In the genomic region with DNA sequence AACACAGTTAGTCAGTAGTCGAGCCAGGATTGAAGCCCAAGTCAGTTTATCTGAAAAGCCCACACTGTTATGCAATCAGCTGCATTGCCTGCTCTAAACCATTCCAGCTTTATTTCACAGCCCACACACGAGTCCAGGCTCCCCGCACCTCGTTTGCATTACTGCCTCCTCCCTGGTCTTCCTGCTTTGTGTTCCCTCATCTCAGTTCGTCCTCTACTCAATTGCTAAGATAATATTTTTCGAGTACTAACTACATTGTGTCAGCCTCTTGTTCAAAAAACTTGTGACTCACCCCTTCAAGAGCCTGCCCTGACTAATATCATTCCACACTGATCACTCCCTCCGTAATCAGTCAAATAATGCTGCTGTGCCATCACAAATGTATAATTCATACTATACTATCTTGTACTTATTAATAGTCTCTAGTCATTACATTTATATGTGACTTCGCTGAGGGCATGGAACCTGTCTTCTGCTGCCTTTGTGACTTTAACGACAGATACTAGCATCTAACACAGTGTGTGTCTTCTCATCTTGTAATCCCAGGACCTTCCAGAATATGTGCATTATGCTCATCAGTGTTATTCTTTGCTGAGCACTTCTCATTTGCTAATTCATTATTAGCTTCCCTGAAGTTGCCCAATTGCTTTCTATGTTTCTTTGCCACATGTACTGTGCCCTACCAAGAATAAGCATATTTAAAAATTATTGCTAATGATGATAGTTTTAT, we compare ENCODE assay signal across 10 cellular contexts. TPM values are rescaled to one million over a fixed set of nuclear protein-coding genes. Genes with fewer than 3 reads are reported as not detected.
DNase-seq lines count a peak whose midpoint lies in the region; ATAC-seq and TF ChIP-seq lines count a peak whose summit lies in the region.
"Had no signal": no experiment of that assay in that cellular context is flagged by ENCODE, and none has a peak within 500 bp of the region (broad histone marks: within the 10 kb centered on the region; RNA-seq: fewer than 3 reads in every experiment).

No MANE protein-coding gene starts in this region.

- H3K9me3 ChIP-seq in heart left ventricle = no peaks in the 10 kb centered on the region
- no peaks in the 10 kb centered on the region for H3K9me3 ChIP-seq in uterus

- H3K36me3 ChIP-seq in heart left ventricle (no peaks in the 10 kb centered on the region), uterus (no peaks in the 10 kb centered on the region)
- H3K36me3 ChIP-seq: BLaER1 treated with 17β-estradiol and CSF1 and Interleukin-3, amounts not matched to agents 10 nM and 100 nM had no signal

- intact Hi-C loops in heart left ventricle (cut with DNase I) = no loop called here
- intact Hi-C loops in uterus (cut with DNase I; ENCODE audit: low total_unique reads) = no loop called here

- H3K9me3 Mint-ChIP-seq in activated T-cell treated with anti-CD3 and anti-CD28 coated beads, Interleukin-2, amount 50 U/mL, for 72 hours = peaks cover 0 to 3% of the 10 kb centered on the region in 2 donors
- H3K9me3 Mint-ChIP-seq in activated T-cell treated with anti-CD3 and anti-CD28 coated beads, Interleukin-2, amount 50 U/mL, for 24 hours = no peaks in the 10 kb centered on the region

- H3K27ac ChIP-seq in heart left ventricle = peak overlapping the region in 2 of 12 donors; percentile 22 to 49
- peak overlapping the region; percentile 43 to 57 for H3K27ac ChIP-seq in uterus
- H3K27ac ChIP-seq: BLaER1 treated with 17β-estradiol and CSF1 and Interleukin-3, amounts not matched to agents 10 nM and 100 nM had no signal

- H3K27ac Mint-ChIP-seq in activated T-cell treated with anti-CD3 and anti-CD28 coated beads, Interleukin-2, amount 50 U/mL, for 72 hours = no peak overlapping the region
- no peak overlapping the region for H3K27ac Mint-ChIP-seq in activated T-cell treated with anti-CD3 and anti-CD28 coated beads, Interleukin-2, amount 50 U/mL, for 24 hours

- ATAC-seq in activated T-cell treated with anti-CD3 and anti-CD28 coated beads, Interleukin-2, amount 50 U/mL, for 72 hours (replicated peaks in 1 of 2) = peak; percentile 40 to 69
- peak; percentile 15 to 89 (median 61) for ATAC-seq in heart left ventricle
- no peak for ATAC-seq in HG02642 (IDR thresholded peaks at IDR 0.05; ENCODE audit: poor library complexity, unreplicated experiment)
- ATAC-seq in HG03469 (IDR thresholded peaks at IDR 0.05; ENCODE audit: unreplicated experiment) = no peak

- TF ChIP-seq CTCF in heart left ventricle (IDR thresholded peaks at IDR 0.05) (no peak), uterus (IDR thresholded peaks at IDR 0.05) (no peak)

- no peaks in the 10 kb centered on the region for H3K27me3 ChIP-seq in heart left ventricle
- H3K27me3 ChIP-seq in uterus = no peaks in the 10 kb centered on the region
- H3K27me3 ChIP-seq: BLaER1 treated with 17β-estradiol and CSF1 and Interleukin-3, amounts not matched to agents 10 nM and 100 nM had no signal

- DNase-seq in activated T-cell treated with anti-CD3 and anti-CD28 coated beads, Interleukin-2, amount 50 U/mL, for 72 hours = no peak
- DNase-seq in activated T-cell treated with anti-CD3 and anti-CD28 coated beads, Interleukin-2, amount 50 U/mL, for 24 hours = no peak
- DNase-seq in T1000 (lab: John Stamatoyannopoulos, UW) (peak; percentile 2), heart left ventricle (no peak), uterus (peak; percentile 40 to 44), islet precursor cell (no peak)
- DNase-seq: activated effector memory CD4-positive, alpha-beta T cell treated with anti-CD3 and anti-CD28 coated beads, Interleukin-2, amount 50 U/mL, for 16 hours had no signal

- WGBS in heart left ventricle, 4 donors = 27 to 35% (median 33%) methylated on average over 9 of the region's 9 CpGs

- no peak for TF ChIP-seq POLR2A in heart left ventricle (IDR thresholded peaks at IDR 0.05)
- no peak for TF ChIP-seq POLR2A in uterus (IDR thresholded peaks at IDR 0.05)

- H3K4me3 ChIP-seq in heart left ventricle (no peak overlapping the region), uterus (no peak overlapping the region)
- H3K4me3 ChIP-seq: BLaER1 treated with 17β-estradiol and CSF1 and Interleukin-3, amounts not matched to agents 10 nM and 100 nM had no signal

- peaks cover 29% of the 10 kb centered on the region for H3K4me1 Mint-ChIP-seq in activated T-cell treated with anti-CD3 and anti-CD28 coated beads, Interleukin-2, amount 50 U/mL, for 72 hours (ENCODE audit: low read depth)
- H3K4me1 Mint-ChIP-seq in activated T-cell treated with anti-CD3 and anti-CD28 coated beads, Interleukin-2, amount 50 U/mL, for 24 hours (ENCODE audit: low read depth) = peaks cover 24% of the 10 kb centered on the region

- H3K36me3 Mint-ChIP-seq in activated T-cell treated with anti-CD3 and anti-CD28 coated beads, Interleukin-2, amount 50 U/mL, for 72 hours (ENCODE audit: insufficient read depth in 2 of 2) = peaks cover 1 to 3% of the 10 kb centered on the region in 2 donors
- H3K36me3 Mint-ChIP-seq in activated T-cell treated with anti-CD3 and anti-CD28 coated beads, Interleukin-2, amount 50 U/mL, for 24 hours (ENCODE audit: low read depth) = no peaks in the 10 kb centered on the region

- H3K4me3 Mint-ChIP-seq in activated T-cell treated with anti-CD3 and anti-CD28 coated beads, Interleukin-2, amount 50 U/mL, for 72 hours = no peak overlapping the region
- H3K4me3 Mint-ChIP-seq in activated T-cell treated with anti-CD3 and anti-CD28 coated beads, Interleukin-2, amount 50 U/mL, for 24 hours = no peak overlapping the region

- H3K4me1 ChIP-seq in heart left ventricle (peaks cover 0 to 39% (median 0%) of the 10 kb centered on the region in 12 donors), uterus (no peaks in the 10 kb centered on the region)

- H3K27me3 Mint-ChIP-seq in activated T-cell treated with anti-CD3 and anti-CD28 coated beads, Interleukin-2, amount 50 U/mL, for 72 hours (ENCODE audit: low read depth) = no peaks in the 10 kb centered on the region
- peaks cover 3% of the 10 kb centered on the region for H3K27me3 Mint-ChIP-seq in activated T-cell treated with anti-CD3 and anti-CD28 coated beads, Interleukin-2, amount 50 U/mL, for 24 hours

RNA-seq across cellular contexts. Expression of gene WDFY2, which starts 26.2 kb away (rescaled TPM):
- 10 to 100 TPM; 12.6 to 13.5 TPM for total RNA-seq in activated T-cell treated with anti-CD3 and anti-CD28 coated beads, Interleukin-2, amount 50 U/mL, for 72 hours
- total RNA-seq in heart left ventricle (10 to 100 TPM in 1 of 9 donors, 1 to 10 TPM in 8; 3.9 to 12.6 (median 7.4) TPM), uterus (10 to 100 TPM in 1 of 4 donors, 1 to 10 TPM in 3; 7.9 to 21.0 (median 9.1) TPM)
- 1 to 10 TPM; 2.0 to 4.9 TPM for polyA plus RNA-seq in heart left ventricle

Comparison
In these comparisons a context has a peak if more than half of its experiments do, and no peak if none do; other contexts are left out.
1. ATAC-seq: peak in activated T-cell treated with anti-CD3 and anti-CD28 coated beads, Interleukin-2, amount 50 U/mL, for 72 hours (2 of 2) and heart left ventricle (4 of 4); none in HG02642 (single experiment) and HG03469 (single experiment).
2. DNase-seq: peak in T1000 (single experiment) and uterus (2 of 2); none in activated T-cell treated with anti-CD3 and anti-CD28 coated beads, Interleukin-2, amount 50 U/mL, for 72 hours (0 of 2), activated T-cell treated with anti-CD3 and anti-CD28 coated beads, Interleukin-2, amount 50 U/mL, for 24 hours (single experiment), heart left ventricle (0 of 5) and islet precursor cell (single experiment).